Comparison of ENCODE assay signal across 21 cellular contexts in the genomic region with DNA sequence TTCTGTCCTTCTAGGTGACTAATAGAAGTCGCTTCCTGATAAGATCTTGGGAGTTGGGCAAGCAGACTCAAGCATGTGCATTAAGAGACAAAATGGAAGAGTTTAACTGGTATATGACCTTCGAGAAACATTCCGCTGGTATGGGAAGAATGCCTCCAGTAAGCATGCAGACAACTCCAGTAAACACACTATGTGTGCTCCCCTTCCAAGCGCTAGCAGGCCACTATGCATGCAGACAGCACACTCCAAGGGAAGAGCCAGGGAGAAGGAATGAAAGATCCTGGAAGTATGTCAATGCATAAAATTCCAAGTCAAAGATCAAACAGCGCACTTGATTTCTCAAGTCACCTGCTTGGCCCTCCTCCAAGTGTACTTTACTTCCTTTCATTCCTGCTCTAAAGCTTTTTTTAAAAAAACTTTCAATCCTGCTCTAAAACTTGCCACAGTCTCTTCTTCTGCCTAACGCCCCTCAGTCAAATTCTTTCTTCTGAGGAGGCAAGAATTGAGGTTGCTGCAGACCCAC.
"Had no signal": no experiment of that assay in that cellular context is flagged by ENCODE, and none has a peak within 500 bp of the region (broad histone marks: within the 10 kb centered on the region; RNA-seq: fewer than 3 reads in every experiment).

No MANE protein-coding gene starts in this region.

- H3K4me3 ChIP-seq: left ventricle myocardium inferior, lung, pancreas, prostate gland, skin epidermis, spleen, transverse colon, upper lobe of right lung had no signal

- H3K27ac ChIP-seq: left ventricle myocardium inferior, pancreas, prostate gland, skin epidermis, spleen, transverse colon, upper lobe of right lung had no signal

- H3K36me3 ChIP-seq: left ventricle myocardium inferior, pancreas, prostate gland, spleen, transverse colon, upper lobe of right lung had no signal

- H3K4me1 ChIP-seq: left ventricle myocardium inferior, pancreas, prostate gland, spleen, upper lobe of right lung had no signal

- DNase-seq: head of caudate nucleus; hippocampal formation; kidney; left ventricle myocardium inferior; mesendoderm; naive thymus-derived CD8-positive, alpha-beta T cell; nucleus accumbens; pancreas; posterior cingulate gyrus; retina; right cardiac atrium; spleen; stimulated activated CD4-positive, alpha-beta T cell treated with anti-CD3 and anti-CD28 coated beads, Interleukin-4, amount 100 ng/mL, for 24 hours; stimulated activated naive CD4-positive, alpha-beta T cell treated with Interleukin-2 at 50 U/mL for 16 hours; stimulated activated naive CD8-positive, alpha-beta T cell treated with anti-CD3 and anti-CD28 coated beads, Interleukin-15, amount 100 ng/mL, for 72 hours; substantia nigra; transverse colon; upper lobe of right lung had no signal

- H3K9me3 ChIP-seq: pancreas, prostate gland, upper lobe of right lung had no signal

- H3K27me3 ChIP-seq: pancreas, transverse colon, upper lobe of right lung had no signal
